8 cellular contexts compared by ENCODE assay signal in genomic region chr19:46748325-46749109, GRCh38.
DNase-seq lines count a peak whose midpoint lies in the region; ATAC-seq and TF ChIP-seq lines count a peak whose summit lies in the region.

No MANE protein-coding gene starts in this region.

- no peak overlapping the region for H3K27ac ChIP-seq in MM.1S (ENCODE audit: low read length)

- peaks cover 34% of the 10 kb centered on the region for H3K79me2 ChIP-seq in MM.1S (ENCODE audit: low read length)

- H3K4me1 ChIP-seq in MM.1S (ENCODE audit: low read length): peaks cover 17% of the 10 kb centered on the region

- H3K9ac ChIP-seq in MM.1S (ENCODE audit: low read length): no peak overlapping the region

- H3K4me3 ChIP-seq in MM.1S (ENCODE audit: low read length): no peak overlapping the region

- H3K9me3 ChIP-seq in MM.1S (replicated peaks; ENCODE audit: insufficient read depth, low read length): no peaks in the 10 kb centered on the region

- no peaks in the 10 kb centered on the region for H3K9me2 ChIP-seq in MM.1S (replicated peaks; ENCODE audit: insufficient read depth, low read length)

- no peak overlapping the region for H2AFZ ChIP-seq in MM.1S (ENCODE audit: low read length)

- H3K27me3 ChIP-seq in MM.1S (replicated peaks; ENCODE audit: insufficient read depth, low read length): no peaks in the 10 kb centered on the region

- no peak overlapping the region for H3K4me2 ChIP-seq in MM.1S (ENCODE audit: low read depth, low read length)

- no peaks in the 10 kb centered on the region for H3F3A ChIP-seq in MM.1S (ENCODE audit: insufficient read depth, low read length)

- no peak for ATAC-seq in GM21786 (IDR thresholded peaks at IDR 0.05; ENCODE audit: unreplicated experiment)

- TF ChIP-seq CTCF in MM.1S (IDR thresholded peaks at IDR 0.05; ENCODE audit: low read length): peak; percentile 75

- peaks cover 5% of the 10 kb centered on the region; the same call in 1 of the 2 replicates for H4K20me1 ChIP-seq in MM.1S (ENCODE audit: insufficient read depth, low read length)

- no peaks in the 10 kb centered on the region for H3K36me3 ChIP-seq in MM.1S (replicated peaks; ENCODE audit: insufficient read depth, low read length)

- DNase-seq in ELR (ENCODE audit: low read depth) (peak; percentile 79), MM.1S (peak; percentile 49), medulla oblongata (ENCODE audit: extremely low spot score) (peak; percentile 56), NCI-H187 treated with DMSO at 0.1 percent for 48 hours (lab: John Stamatoyannopoulos, UW) (no peak)
- peak; percentile 54 for DNase-seq in activated CD4-positive, alpha-beta T cell treated with anti-CD3 and anti-CD28 coated beads for 1 hour
- DNase-seq in central memory CD4-positive, alpha-beta T cell: peak; percentile 57
- peak; percentile 73 for DNase-seq in stimulated activated CD8-positive, alpha-beta memory T cell treated with anti-CD3 and anti-CD28 coated beads, Interleukin-7, amount 100 ng/mL, for 24 hours (ENCODE audit: low read depth)
